1 cellular context compared by ENCODE assay signal in genomic region chr9:97406620-97407177, GRCh38.
TF ChIP-seq lines count a peak whose summit lies in the region.

No MANE protein-coding gene starts in this region.

TF ChIP-seq in WTC11, 78 proteins besides CTCF, POLR2A, EP300 and RAD21 (continued from another document):
- TF ChIP-seq SP1 (CRISPR knock-in tag; conservative IDR thresholded peaks at IDR 0.05) (no peak), NFYB (CRISPR knock-in tag; conservative IDR thresholded peaks at IDR 0.05; ENCODE audit: low read depth) (no peak), GABPB1 (CRISPR knock-in tag; IDR thresholded peaks at IDR 0.05) (no peak)
- TF ChIP-seq, protein P1, sequence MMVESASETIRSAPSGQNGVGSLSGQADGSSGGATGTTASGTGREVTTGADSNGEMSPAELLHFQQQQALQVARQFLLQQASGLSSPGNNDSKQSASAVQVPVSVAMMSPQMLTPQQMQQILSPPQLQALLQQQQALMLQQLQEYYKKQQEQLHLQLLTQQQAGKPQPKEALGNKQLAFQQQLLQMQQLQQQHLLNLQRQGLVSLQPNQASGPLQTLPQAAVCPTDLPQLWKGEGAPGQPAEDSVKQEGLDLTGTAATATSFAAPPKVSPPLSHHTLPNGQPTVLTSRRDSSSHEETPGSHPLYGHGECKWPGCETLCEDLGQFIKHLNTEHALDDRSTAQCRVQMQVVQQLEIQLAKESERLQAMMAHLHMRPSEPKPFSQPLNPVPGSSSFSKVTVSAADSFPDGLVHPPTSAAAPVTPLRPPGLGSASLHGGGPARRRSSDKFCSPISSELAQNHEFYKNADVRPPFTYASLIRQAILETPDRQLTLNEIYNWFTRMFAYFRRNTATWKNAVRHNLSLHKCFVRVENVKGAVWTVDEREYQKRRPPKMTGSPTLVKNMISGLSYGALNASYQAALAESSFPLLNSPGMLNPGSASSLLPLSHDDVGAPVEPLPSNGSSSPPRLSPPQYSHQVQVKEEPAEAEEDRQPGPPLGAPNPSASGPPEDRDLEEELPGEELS (CRISPR knock-in tag; IDR thresholded peaks at IDR 0.05): no peak
TF ChIP-seq in WTC11: peak in this region for 0.
